ENCODE assay signal across 16 cellular contexts in the genomic region with DNA sequence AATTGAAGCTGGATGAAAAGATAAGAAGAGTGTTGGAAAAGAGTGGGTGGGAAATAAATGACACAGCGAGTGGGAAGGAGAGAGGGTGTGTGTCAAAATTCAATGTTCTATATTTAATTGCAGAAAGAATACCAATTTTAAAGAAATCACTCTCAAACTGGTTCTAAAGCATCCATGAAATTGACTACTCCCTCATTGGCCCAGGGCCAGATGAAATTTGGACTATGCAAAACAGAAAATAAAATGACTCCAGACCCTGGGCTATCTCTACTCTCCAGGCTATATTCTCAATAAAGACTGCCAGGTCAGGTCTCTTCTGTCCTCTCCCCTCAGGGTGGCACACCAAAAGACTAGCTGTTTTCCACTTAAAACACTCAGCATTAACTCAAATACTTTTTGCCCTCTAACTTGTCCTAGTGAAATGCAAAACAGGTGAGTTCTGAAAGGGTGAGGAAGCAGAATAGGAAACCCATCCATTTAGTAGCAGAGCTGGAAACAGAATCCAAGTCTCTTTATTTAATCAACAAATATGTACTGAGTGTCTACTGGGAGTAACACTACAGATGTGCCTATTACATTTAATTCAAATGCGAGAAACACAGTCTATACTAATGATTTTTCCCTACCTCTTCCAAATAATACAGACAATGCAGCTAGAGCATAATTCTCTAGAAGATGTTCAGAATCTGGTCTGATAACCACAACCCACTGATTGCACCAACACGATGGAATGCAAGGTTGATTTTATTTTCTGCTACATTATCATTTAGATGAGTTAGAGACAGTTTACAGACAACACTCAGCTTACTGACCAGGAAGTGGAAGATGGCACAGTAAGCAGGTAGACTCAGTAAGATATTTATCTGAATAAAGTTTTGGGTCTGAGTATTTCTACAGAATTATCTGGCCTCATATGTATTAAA. TPM values are rescaled to one million over a fixed set of nuclear protein-coding genes. Genes with fewer than 3 reads are reported as not detected.
A peak's percentile ranks its signal among the peaks of the same experiment; 100 is the strongest.
DNase-seq lines count a peak whose midpoint lies in the region; ATAC-seq and TF ChIP-seq lines count a peak whose summit lies in the region.
"Had no signal": no experiment of that assay in that cellular context is flagged by ENCODE, and none has a peak within 500 bp of the region (broad histone marks: within the 10 kb centered on the region; RNA-seq: fewer than 3 reads in every experiment).

No MANE protein-coding gene starts in this region.

- H3K27ac ChIP-seq in H9 (ENCODE audit: insufficient read length, low read depth, low read length): no peak overlapping the region

- no peak for TF ChIP-seq CTCF in H9 (conservative IDR thresholded peaks at IDR 0.05)

- peaks cover 10 to 31% (median 26%) of the 10 kb centered on the region in 3 experiments; a peak in 6 of 7 replicates for H3K36me3 Mint-ChIP-seq in H9 (ENCODE audit: insufficient read depth in 1 of 3, low read depth in 3 of 3)

- no peak overlapping the region for H3K4me2 ChIP-seq in H9 (ENCODE audit: insufficient read depth, insufficient read length, low read length)

- H4K91ac ChIP-seq in H9 (ENCODE audit: insufficient read length, low read depth, low read length): no peak overlapping the region

- peaks cover 4% of the 10 kb centered on the region for H3K79me1 ChIP-seq in H9 (ENCODE audit: insufficient read depth, low read depth, low read length, poor library complexity, severe bottlenecking)

- no peak overlapping the region for H2BK15ac ChIP-seq in H9 (ENCODE audit: low read depth, low read length)

- H4K5ac ChIP-seq in H9 (ENCODE audit: insufficient read length, low read depth, low read length): no peak overlapping the region

- peak overlapping the region in 2 of 3 experiments; percentile 38 to 43; a peak in 3 of 7 replicates for H3K27ac Mint-ChIP-seq in H9
- H3K27ac Mint-ChIP-seq: activated CD8-positive, alpha-beta T cell treated with anti-CD3 and anti-CD28 coated beads, Interleukin-2, amount 10 ng/mL, durations not matched to agents 7 days and 5 days; activated naive CD4-positive, alpha-beta T cell treated with anti-CD3 and anti-CD28 coated beads for 36 hours had no signal

- H3K56ac ChIP-seq in H9 (ENCODE audit: insufficient read length, low read depth, low read length): no peak overlapping the region

- no peak overlapping the region for H3K4me3 Mint-ChIP-seq in H9
- H3K4me3 Mint-ChIP-seq: activated CD8-positive, alpha-beta T cell treated with anti-CD3 and anti-CD28 coated beads, Interleukin-2, amount 10 ng/mL, durations not matched to agents 7 days and 5 days; activated naive CD4-positive, alpha-beta T cell treated with anti-CD3 and anti-CD28 coated beads for 36 hours had no signal

- H4K20me1 ChIP-seq in H9 (ENCODE audit: control insufficient read depth, insufficient read depth, insufficient read length): no peaks in the 10 kb centered on the region

- no peak overlapping the region for H2AK5ac ChIP-seq in H9 (ENCODE audit: insufficient read length, low read length)

- WGBS in H9 (ENCODE audit: extremely low coverage, insufficient read length, low lambda C conversion rate): 100% methylated on average over 1 of the region's 3 CpGs

- H2BK20ac ChIP-seq in H9 (ENCODE audit: low read depth, low read length, poor library complexity, severe bottlenecking): no peak overlapping the region

- H2BK12ac ChIP-seq in H9 (ENCODE audit: insufficient read length, low read depth, low read length): no peak overlapping the region

- DNase-seq in AG08395 (ENCODE audit: low spot score) (peak; percentile 19), H9 (no peak), amniotic epithelial cell (ENCODE audit: low read depth) (peak; percentile 56), left lobe of liver (ENCODE audit: low spot score) (no peak), DMS79 (lab: John Stamatoyannopoulos, UW) (no peak)
- DNase-seq: activated CD8-positive, alpha-beta T cell treated with anti-CD3 and anti-CD28 coated beads, Interleukin-2, amount 10 ng/mL, durations not matched to agents 7 days and 5 days; activated naive CD4-positive, alpha-beta T cell treated with anti-CD3 and anti-CD28 coated beads for 36 hours; NCI-H187; stimulated activated CD8-positive, alpha-beta memory T cell treated with anti-CD3 and anti-CD28 coated beads, Interleukin-4, amount 100 ng/mL, for 48 hours had no signal

- no peak overlapping the region for H2AFZ ChIP-seq in H9 (ENCODE audit: low read length)

- no peaks in the 10 kb centered on the region for H3K27me3 Mint-ChIP-seq in H9 (ENCODE audit: low read depth)

- no peak overlapping the region for H3T11ph ChIP-seq in H9 (ENCODE audit: low read length)

- no peak overlapping the region for H2BK5ac ChIP-seq in H9 (ENCODE audit: insufficient read length, low read length)

- no peaks in the 10 kb centered on the region for H3K27me3 ChIP-seq in H9 (ENCODE audit: insufficient read depth, low read length)

- H3K18ac ChIP-seq in H9 (ENCODE audit: insufficient read length, low read depth, low read length): no peak overlapping the region

- no peak overlapping the region for H3K14ac ChIP-seq in H9 (ENCODE audit: insufficient read depth, low read length)

- H2BK120ac ChIP-seq in H9 (ENCODE audit: low read depth, low read length, poor library complexity, severe bottlenecking): no peak overlapping the region

- H3K23me2 ChIP-seq in H9 (ENCODE audit: insufficient read length, low read depth, low read length, poor library complexity, severe bottlenecking): no peaks in the 10 kb centered on the region

- H3K9ac ChIP-seq in H9 (ENCODE audit: extremely low read depth, insufficient read length, low read length): no peak overlapping the region

- H3K4me1 ChIP-seq in H9 (ENCODE audit: insufficient read depth, low read length): no peaks in the 10 kb centered on the region; the same call in 1 of the 2 replicates

- peaks cover 9% of the 10 kb centered on the region; the same call in 1 of the 2 replicates for H3K79me2 ChIP-seq in H9 (ENCODE audit: insufficient read depth, low read length)

- H3K4me1 Mint-ChIP-seq in H9: peaks cover 23% of the 10 kb centered on the region in 2 experiments

- H4K8ac ChIP-seq in H9 (replicated peaks; ENCODE audit: insufficient read length, low read depth, low read length): no peak overlapping the region

- H3K4ac ChIP-seq in H9 (ENCODE audit: low read depth, low read length): no peak overlapping the region

- no peak overlapping the region for H3K23ac ChIP-seq in H9 (ENCODE audit: insufficient read length, low read depth, low read length)

- H3K9me3 Mint-ChIP-seq in H9: no peaks in the 10 kb centered on the region
- H3K9me3 Mint-ChIP-seq: activated naive CD4-positive, alpha-beta T cell treated with anti-CD3 and anti-CD28 coated beads for 36 hours had no signal

- H3K9me3 ChIP-seq in H9 (ENCODE audit: control insufficient read depth, low read depth, low read length): no peaks in the 10 kb centered on the region

- peak; percentile 73 for ATAC-seq in left lobe of liver
- ATAC-seq in HG03175 (IDR thresholded peaks at IDR 0.05; ENCODE audit: unreplicated experiment): no peak
- ATAC-seq in HG03108 (IDR thresholded peaks at IDR 0.05; ENCODE audit: unreplicated experiment): no peak
- ATAC-seq in HG03439 (IDR thresholded peaks at IDR 0.05; ENCODE audit: unreplicated experiment): no peak
- ATAC-seq: activated CD8-positive, alpha-beta T cell treated with anti-CD3 and anti-CD28 coated beads, Interleukin-2, amount 10 ng/mL, durations not matched to agents 7 days and 5 days had no signal

RNA-seq across cellular contexts. Expression of gene EFCAB9, which starts 42.1 kb away (rescaled TPM):
- not detected in 2 replicates for total RNA-seq in H9 (2021)
- total RNA-seq in left lobe of liver: not detected
- total RNA-seq: activated CD8-positive, alpha-beta T cell treated with anti-CD3 and anti-CD28 coated beads, Interleukin-2, amount 10 ng/mL, durations not matched to agents 7 days and 5 days; activated naive CD4-positive, alpha-beta T cell treated with anti-CD3 and anti-CD28 coated beads for 36 hours; dermis microvascular lymphatic vessel endothelial cell; frontal cortex; kidney epithelial cell; T-helper 1 cell treated with Interleukin-12 subunit alpha and Interleukin-12 subunit beta and Interleukin-4 antibody, amounts not matched to agents 30 ng/mL and 1 ng/mL, for 36 hours had no signal

RNA-seq across cellular contexts. Expression of gene UBTD2, which starts 47.5 kb away (rescaled TPM):
- total RNA-seq in H9 (2021) (39.9 and 42.6 TPM in 2 replicates), left lobe of liver (7.1 TPM)

RNA-seq across cellular contexts. Expression of gene STK10, which starts 48.1 kb away (rescaled TPM):
- total RNA-seq in H9 (2021) (14.6 and 16.3 TPM in 2 replicates), left lobe of liver (9.1 TPM)

Comparison
In these comparisons a context has a peak if more than half of its experiments do, and no peak if none do; other contexts are left out.
1. DNase-seq: peak in AG08395 (single experiment) and amniotic epithelial cell (single experiment); none in H9 (single experiment), left lobe of liver (single experiment) and DMS79 (single experiment).